1 cellular context compared by ENCODE assay signal in the genomic region with DNA sequence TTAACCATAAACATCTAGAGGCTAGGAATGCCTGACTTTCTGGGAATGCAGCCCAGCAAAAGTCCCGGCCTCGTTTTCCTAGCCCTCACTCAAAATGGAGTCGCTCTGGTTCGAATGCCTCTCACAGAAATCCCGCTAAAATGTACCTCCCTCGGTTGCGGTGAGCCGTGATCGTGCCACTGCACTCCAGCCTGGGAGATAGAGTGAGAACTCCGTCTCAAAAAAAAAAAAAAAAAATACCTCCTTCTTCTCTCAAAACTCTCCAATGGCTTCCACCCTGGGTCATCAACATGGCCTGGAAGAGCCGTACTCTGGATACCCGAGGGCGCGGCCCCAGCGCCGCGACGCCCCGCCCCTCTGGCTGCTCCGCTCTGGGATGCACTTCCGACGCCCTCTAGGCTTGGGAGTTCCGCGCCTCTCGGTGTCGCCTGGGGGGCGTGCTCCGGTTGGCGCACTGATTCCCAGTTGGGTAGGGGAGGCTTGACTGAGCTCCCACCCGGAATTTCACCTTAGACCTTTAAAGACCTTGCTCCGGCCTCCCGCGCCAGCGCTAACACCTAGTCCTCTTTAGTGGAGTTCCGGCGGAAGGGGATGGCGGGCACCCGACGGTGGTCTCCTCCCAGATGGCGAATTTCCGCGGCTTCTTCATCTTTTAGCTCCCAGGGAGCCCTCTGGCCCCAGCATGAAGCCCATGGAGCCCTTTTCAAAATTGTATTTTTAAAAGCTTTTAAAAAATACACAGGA.
A peak's percentile ranks its signal among the peaks of the same experiment; 100 is the strongest.
TF ChIP-seq lines count a peak whose summit lies in the region.

No MANE protein-coding gene starts in this region.

TF ChIP-seq in A549, 52 proteins besides CTCF, POLR2A, EP300 and RAD21 (continued from another document):
- TF ChIP-seq, protein P1, sequence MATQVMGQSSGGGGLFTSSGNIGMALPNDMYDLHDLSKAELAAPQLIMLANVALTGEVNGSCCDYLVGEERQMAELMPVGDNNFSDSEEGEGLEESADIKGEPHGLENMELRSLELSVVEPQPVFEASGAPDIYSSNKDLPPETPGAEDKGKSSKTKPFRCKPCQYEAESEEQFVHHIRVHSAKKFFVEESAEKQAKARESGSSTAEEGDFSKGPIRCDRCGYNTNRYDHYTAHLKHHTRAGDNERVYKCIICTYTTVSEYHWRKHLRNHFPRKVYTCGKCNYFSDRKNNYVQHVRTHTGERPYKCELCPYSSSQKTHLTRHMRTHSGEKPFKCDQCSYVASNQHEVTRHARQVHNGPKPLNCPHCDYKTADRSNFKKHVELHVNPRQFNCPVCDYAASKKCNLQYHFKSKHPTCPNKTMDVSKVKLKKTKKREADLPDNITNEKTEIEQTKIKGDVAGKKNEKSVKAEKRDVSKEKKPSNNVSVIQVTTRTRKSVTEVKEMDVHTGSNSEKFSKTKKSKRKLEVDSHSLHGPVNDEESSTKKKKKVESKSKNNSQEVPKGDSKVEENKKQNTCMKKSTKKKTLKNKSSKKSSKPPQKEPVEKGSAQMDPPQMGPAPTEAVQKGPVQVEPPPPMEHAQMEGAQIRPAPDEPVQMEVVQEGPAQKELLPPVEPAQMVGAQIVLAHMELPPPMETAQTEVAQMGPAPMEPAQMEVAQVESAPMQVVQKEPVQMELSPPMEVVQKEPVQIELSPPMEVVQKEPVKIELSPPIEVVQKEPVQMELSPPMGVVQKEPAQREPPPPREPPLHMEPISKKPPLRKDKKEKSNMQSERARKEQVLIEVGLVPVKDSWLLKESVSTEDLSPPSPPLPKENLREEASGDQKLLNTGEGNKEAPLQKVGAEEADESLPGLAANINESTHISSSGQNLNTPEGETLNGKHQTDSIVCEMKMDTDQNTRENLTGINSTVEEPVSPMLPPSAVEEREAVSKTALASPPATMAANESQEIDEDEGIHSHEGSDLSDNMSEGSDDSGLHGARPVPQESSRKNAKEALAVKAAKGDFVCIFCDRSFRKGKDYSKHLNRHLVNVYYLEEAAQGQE (IDR thresholded peaks at IDR 0.05) = no peak
- peak; percentile 89 for TF ChIP-seq NPAS2 (CRISPR knock-in tag; IDR thresholded peaks at IDR 0.05; ENCODE audit: borderline replicate concordance)
- TF ChIP-seq MAFK (IDR thresholded peaks at IDR 0.05; ENCODE audit: partially characterized antibody) = no peak
- TF ChIP-seq FOSL2 (IDR thresholded peaks at IDR 0.05) = no peak
- TF ChIP-seq FOSL2 (CRISPR knock-in tag; IDR thresholded peaks at IDR 0.05) = no peak
- TF ChIP-seq, protein P2, sequence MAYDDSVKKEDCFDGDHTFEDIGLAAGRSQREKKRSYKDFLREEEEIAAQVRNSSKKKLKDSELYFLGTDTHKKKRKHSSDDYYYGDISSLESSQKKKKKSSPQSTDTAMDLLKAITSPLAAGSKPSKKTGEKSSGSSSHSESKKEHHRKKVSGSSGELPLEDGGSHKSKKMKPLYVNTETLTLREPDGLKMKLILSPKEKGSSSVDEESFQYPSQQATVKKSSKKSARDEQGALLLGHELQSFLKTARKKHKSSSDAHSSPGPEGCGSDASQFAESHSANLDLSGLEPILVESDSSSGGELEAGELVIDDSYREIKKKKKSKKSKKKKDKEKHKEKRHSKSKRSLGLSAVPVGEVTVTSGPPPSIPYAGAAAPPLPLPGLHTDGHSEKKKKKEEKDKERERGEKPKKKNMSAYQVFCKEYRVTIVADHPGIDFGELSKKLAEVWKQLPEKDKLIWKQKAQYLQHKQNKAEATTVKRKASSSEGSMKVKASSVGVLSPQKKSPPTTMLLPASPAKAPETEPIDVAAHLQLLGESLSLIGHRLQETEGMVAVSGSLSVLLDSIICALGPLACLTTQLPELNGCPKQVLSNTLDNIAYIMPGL (CRISPR knock-in tag; IDR thresholded peaks at IDR 0.05; ENCODE audit: borderline replicate concordance) = peak; percentile 85
- TF ChIP-seq, protein P3, sequence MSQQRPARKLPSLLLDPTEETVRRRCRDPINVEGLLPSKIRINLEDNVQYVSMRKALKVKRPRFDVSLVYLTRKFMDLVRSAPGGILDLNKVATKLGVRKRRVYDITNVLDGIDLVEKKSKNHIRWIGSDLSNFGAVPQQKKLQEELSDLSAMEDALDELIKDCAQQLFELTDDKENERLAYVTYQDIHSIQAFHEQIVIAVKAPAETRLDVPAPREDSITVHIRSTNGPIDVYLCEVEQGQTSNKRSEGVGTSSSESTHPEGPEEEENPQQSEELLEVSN (IDR thresholded peaks at IDR 0.05; ENCODE audit: borderline replicate concordance, low read depth) = peak; percentile 42
- TF ChIP-seq HEYL (CRISPR knock-in tag; IDR thresholded peaks at IDR 0.05) = peak; percentile 99
- no peak for TF ChIP-seq KDM1A (IDR thresholded peaks at IDR 0.05; ENCODE audit: low read depth)
- TF ChIP-seq EHF (CRISPR knock-in tag; IDR thresholded peaks at IDR 0.05) = peak; percentile 98
- no peak for TF ChIP-seq NR3C1 (IDR thresholded peaks at IDR 0.05)
- TF ChIP-seq, protein P4, sequence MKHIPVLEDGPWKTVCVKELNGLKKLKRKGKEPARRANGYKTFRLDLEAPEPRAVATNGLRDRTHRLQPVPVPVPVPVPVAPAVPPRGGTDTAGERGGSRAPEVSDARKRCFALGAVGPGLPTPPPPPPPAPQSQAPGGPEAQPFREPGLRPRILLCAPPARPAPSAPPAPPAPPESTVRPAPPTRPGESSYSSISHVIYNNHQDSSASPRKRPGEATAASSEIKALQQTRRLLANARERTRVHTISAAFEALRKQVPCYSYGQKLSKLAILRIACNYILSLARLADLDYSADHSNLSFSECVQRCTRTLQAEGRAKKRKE (CRISPR knock-in tag; IDR thresholded peaks at IDR 0.05; ENCODE audit: low read depth) = peak; percentile 99
- peak; percentile 96 for TF ChIP-seq ZSCAN20 (CRISPR knock-in tag; IDR thresholded peaks at IDR 0.05)
- TF ChIP-seq CBX2 (IDR thresholded peaks at IDR 0.05; ENCODE audit: borderline replicate concordance, low read depth) = no peak
- peak; percentile 64; the same call in 1 of the 2 replicates for TF ChIP-seq TFCP2L1 (CRISPR knock-in tag; IDR thresholded peaks at IDR 0.05)
- TF ChIP-seq JUN (IDR thresholded peaks at IDR 0.05) = peak in 1 of 2 experiments; percentile 41; a peak in 2 of 5 replicates
- TF ChIP-seq ZFP36 (IDR thresholded peaks at IDR 0.05; ENCODE audit: borderline replicate concordance, partially characterized antibody) = no peak
- no peak for TF ChIP-seq BHLHE40 (IDR thresholded peaks at IDR 0.05; ENCODE audit: low read depth, low read length)
- no peak for TF ChIP-seq RCOR1 (IDR thresholded peaks at IDR 0.05; ENCODE audit: low read depth, low read length)
- no peak for TF ChIP-seq CHD4 (IDR thresholded peaks at IDR 0.05; ENCODE audit: borderline replicate concordance)
- TF ChIP-seq TP53 (CRISPR knock-in tag; IDR thresholded peaks at IDR 0.05) = peak; percentile 86; the same call in 1 of the 2 replicates
- no peak for TF ChIP-seq GATA3 (IDR thresholded peaks at IDR 0.05; ENCODE audit: borderline replicate concordance)
- TF ChIP-seq, protein P5, sequence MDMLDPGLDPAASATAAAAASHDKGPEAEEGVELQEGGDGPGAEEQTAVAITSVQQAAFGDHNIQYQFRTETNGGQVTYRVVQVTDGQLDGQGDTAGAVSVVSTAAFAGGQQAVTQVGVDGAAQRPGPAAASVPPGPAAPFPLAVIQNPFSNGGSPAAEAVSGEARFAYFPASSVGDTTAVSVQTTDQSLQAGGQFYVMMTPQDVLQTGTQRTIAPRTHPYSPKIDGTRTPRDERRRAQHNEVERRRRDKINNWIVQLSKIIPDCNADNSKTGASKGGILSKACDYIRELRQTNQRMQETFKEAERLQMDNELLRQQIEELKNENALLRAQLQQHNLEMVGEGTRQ (IDR thresholded peaks at IDR 0.05) = no peak
- peak; percentile 89 for TF ChIP-seq FOSB (CRISPR knock-in tag; IDR thresholded peaks at IDR 0.05)
- no peak for TF ChIP-seq CBX8 (IDR thresholded peaks at IDR 0.05)
- TF ChIP-seq RNF2 (IDR thresholded peaks at IDR 0.05; ENCODE audit: borderline replicate concordance, low read depth) = no peak
- TF ChIP-seq HDAC2 (IDR thresholded peaks at IDR 0.05) = no peak
- TF ChIP-seq PHF8 (IDR thresholded peaks at IDR 0.05; ENCODE audit: borderline replicate concordance, low read depth) = no peak
- TF ChIP-seq RFX5 (IDR thresholded peaks at IDR 0.05) = no peak
- TF ChIP-seq KDM5A (IDR thresholded peaks at IDR 0.05) = no peak
- TF ChIP-seq, protein P6, sequence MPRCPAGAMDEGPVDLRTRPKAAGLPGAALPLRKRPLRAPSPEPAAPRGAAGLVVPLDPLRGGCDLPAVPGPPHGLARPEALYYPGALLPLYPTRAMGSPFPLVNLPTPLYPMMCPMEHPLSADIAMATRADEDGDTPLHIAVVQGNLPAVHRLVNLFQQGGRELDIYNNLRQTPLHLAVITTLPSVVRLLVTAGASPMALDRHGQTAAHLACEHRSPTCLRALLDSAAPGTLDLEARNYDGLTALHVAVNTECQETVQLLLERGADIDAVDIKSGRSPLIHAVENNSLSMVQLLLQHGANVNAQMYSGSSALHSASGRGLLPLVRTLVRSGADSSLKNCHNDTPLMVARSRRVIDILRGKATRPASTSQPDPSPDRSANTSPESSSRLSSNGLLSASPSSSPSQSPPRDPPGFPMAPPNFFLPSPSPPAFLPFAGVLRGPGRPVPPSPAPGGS (IDR thresholded peaks at IDR 0.05) = no peak
- TF ChIP-seq HOXB5 (CRISPR knock-in tag; IDR thresholded peaks at IDR 0.05) = peak; percentile 97
- TF ChIP-seq CEBPB (IDR thresholded peaks at IDR 0.05) = no peak
- TF ChIP-seq HOXA7 (CRISPR knock-in tag; IDR thresholded peaks at IDR 0.05) = peak; percentile 90
- peak; percentile 99 for TF ChIP-seq HOXB13 (CRISPR knock-in tag; IDR thresholded peaks at IDR 0.05; ENCODE audit: low read depth)
- TF ChIP-seq MAZ (IDR thresholded peaks at IDR 0.05; ENCODE audit: borderline replicate concordance, low read depth, low read length) = no peak
- TF ChIP-seq NFE2L2 (conservative IDR thresholded peaks at IDR 0.05; ENCODE audit: low read length) = no peak
- TF ChIP-seq, protein P7, sequence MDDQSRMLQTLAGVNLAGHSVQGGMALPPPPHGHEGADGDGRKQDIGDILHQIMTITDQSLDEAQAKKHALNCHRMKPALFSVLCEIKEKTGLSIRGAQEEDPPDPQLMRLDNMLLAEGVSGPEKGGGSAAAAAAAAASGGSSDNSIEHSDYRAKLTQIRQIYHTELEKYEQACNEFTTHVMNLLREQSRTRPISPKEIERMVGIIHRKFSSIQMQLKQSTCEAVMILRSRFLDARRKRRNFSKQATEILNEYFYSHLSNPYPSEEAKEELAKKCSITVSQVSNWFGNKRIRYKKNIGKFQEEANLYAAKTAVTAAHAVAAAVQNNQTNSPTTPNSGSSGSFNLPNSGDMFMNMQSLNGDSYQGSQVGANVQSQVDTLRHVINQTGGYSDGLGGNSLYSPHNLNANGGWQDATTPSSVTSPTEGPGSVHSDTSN (IDR thresholded peaks at IDR 0.05) = no peak
- TF ChIP-seq, protein P8, sequence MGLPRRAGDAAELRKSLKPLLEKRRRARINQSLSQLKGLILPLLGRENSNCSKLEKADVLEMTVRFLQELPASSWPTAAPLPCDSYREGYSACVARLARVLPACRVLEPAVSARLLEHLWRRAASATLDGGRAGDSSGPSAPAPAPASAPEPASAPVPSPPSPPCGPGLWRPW (IDR thresholded peaks at IDR 0.05) = no peak
- no peak for TF ChIP-seq MYC (IDR thresholded peaks at IDR 0.05; ENCODE audit: borderline replicate concordance, low read length)
